ENCODE assay signal across 30 cellular contexts in the genomic region with DNA sequence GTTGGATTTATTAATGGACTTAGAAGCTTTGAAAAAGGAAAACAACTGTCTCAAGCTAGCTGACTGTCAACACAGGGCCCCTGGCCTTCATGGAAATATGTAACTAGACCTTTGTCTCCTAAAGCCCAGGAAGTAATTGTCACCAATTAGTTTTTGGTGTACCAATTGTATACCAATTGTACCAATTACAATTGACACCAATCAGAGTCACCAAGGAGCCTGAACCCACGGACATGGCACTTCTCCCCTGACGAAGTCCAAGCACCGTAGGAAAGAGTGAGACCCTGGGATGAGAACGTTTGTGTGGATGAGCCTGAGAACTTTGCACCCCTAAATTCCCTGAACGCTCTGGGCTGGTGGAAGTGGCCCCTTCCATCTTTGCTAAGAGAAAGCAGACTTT.
DNase-seq lines count a peak whose midpoint lies in the region; ATAC-seq, FAIRE-seq and TF ChIP-seq lines count a peak whose summit lies in the region.
"Had no signal": no experiment of that assay in that cellular context is flagged by ENCODE, and none has a peak within 500 bp of the region (broad histone marks: within the 10 kb centered on the region; RNA-seq: fewer than 3 reads in every experiment).

No MANE protein-coding gene starts in this region.

- H3K4me3 ChIP-seq in HepG2 (replicated peaks in 1 of 3; ENCODE audit: insufficient read depth in 1 of 3, low read depth in 2 of 3, low read length in 3 of 3), result no peak overlapping the region
- no peak overlapping the region for H3K4me3 ChIP-seq in right lobe of liver
- H3K4me3 ChIP-seq in HEK293 (ENCODE audit: low read depth, low read length), result no peak overlapping the region
- H3K4me3 ChIP-seq: A549; BLaER1; BLaER1 treated with 17β-estradiol and CSF1 and Interleukin-3, amounts not matched to agents 10 nM and 100 nM had no signal

- no peaks in the 10 kb centered on the region for H3K79me2 ChIP-seq in HepG2 (ENCODE audit: insufficient read depth, low read length)

- intact Hi-C loops in HepG2 (cut with micrococcal nuclease; ENCODE audit: unreplicated experiment) (no loop called here), right lobe of liver (cut with DNase I) (no loop called here)

- CTCF ChIA-PET in HepG2 (lab: Yijun Ruan, JAX; ENCODE audit: low intra/inter-chr PET ratio, low total read pairs) (no interaction called here), HEK293 (lab: Yijun Ruan, JAX) (interaction anchor here (0.6 to 0.8 kb wide), 3 partner anchors 11 to 188 kb away, joined by 4 to 6 read pairs (median 5); no protein-coding TSS in a partner anchor)

- 31% methylated on average over 5 of the region's 5 CpGs for WGBS in HepG2 (ENCODE audit: low lambda C conversion rate)
- WGBS in right lobe of liver (ENCODE audit: insufficient coverage, low coverage, low lambda C conversion rate, missing lambda C conversion rate), result 33% methylated on average over 1 of the region's 5 CpGs

- H3K27me3 ChIP-seq in HepG2 (ENCODE audit: control insufficient read depth in 1 of 2, insufficient read depth in 2 of 2, low read length in 2 of 2) (peaks cover 20 to 67% of the 10 kb centered on the region in 2 experiments), right lobe of liver (no peaks in the 10 kb centered on the region)

- TF ChIP-seq EP300 in HepG2 (IDR thresholded peaks at IDR 0.05; ENCODE audit: low read depth in 2 of 2, low read length in 2 of 2) (no peak), HepG2 (CRISPR knock-in tag; IDR thresholded peaks at IDR 0.05; ENCODE audit: borderline replicate concordance) (no peak)

- H4K20me1 ChIP-seq in HepG2 (ENCODE audit: insufficient read depth, low read length), result no peaks in the 10 kb centered on the region; the same call in 1 of the 2 replicates
- H4K20me1 ChIP-seq: BLaER1 had no signal

- H2AFZ ChIP-seq in HepG2 (ENCODE audit: low read length), result no peak overlapping the region

- TF ChIP-seq CTCF in HepG2 (CRISPR knock-in tag; IDR thresholded peaks at IDR 0.05) (no peak), right lobe of liver (IDR thresholded peaks at IDR 0.05) (no peak), HEK293 (tag by site-specific recombination; IDR thresholded peaks at IDR 0.05) (no peak)

- no peak for FAIRE-seq in HepG2 (lab: Jason Lieb, UNC)
- FAIRE-seq: A204.1, A549, D721Med had no signal

- ATAC-seq in HepG2, result no peak
- ATAC-seq in right lobe of liver, result no peak
- no peak for ATAC-seq in HG02852 (IDR thresholded peaks at IDR 0.05; ENCODE audit: unreplicated experiment)
- ATAC-seq: A549; CD8-positive, alpha-beta T cell had no signal

- no peak overlapping the region for H3K9ac ChIP-seq in HepG2 (ENCODE audit: insufficient read depth, low read depth, low read length)
- H3K9ac ChIP-seq: BLaER1; BLaER1 treated with 17β-estradiol and CSF1 and Interleukin-3, amounts not matched to agents 10 nM and 100 nM had no signal

- no peak overlapping the region for H3K4me2 ChIP-seq in HepG2 (ENCODE audit: low read depth, low read length)
- H3K4me2 ChIP-seq: A549, BLaER1 had no signal

- TF ChIP-seq POLR2A in HepG2 (IDR thresholded peaks at IDR 0.05; ENCODE audit: insufficient read depth in 1 of 2, low read depth in 2 of 2, low read length in 2 of 2) (no peak), right lobe of liver (IDR thresholded peaks at IDR 0.05) (no peak)

- in situ Hi-C loops in HepG2 (cut with HindIII; ENCODE audit: extremely low pct_ligation_motif_present, low pct_unique_long_range_greater_than_20kb), result no loop called here

- POLR2A ChIA-PET in HepG2 (lab: Yijun Ruan, JAX) (no interaction called here), HEK293 (lab: Yijun Ruan, JAX) (no interaction called here)

- no peak for TF ChIP-seq RAD21 in HepG2 (CRISPR knock-in tag; IDR thresholded peaks at IDR 0.05)

- DNase-seq in HepG2 (ENCODE audit: low spot score) (no peak), right lobe of liver (no peak)
- DNase-seq: 8988T; AML-193; BE2C; C1 segment of cervical spinal cord; Caco-2; Calu3; CD4-positive, alpha-beta memory T cell; CD4-positive, alpha-beta T cell; CD4-positive, CD25-positive, alpha-beta regulatory T cell; CD8-positive, alpha-beta memory T cell; CD8-positive, alpha-beta T cell; COR-L47; DMS 273 treated with DMSO at 0.1 percent for 48 hours; DMS153; DMS53; DMS79; DMS79 treated with DMSO at 0.1 percent for 48 hours; DND-41; EL had no signal

- no peaks in the 10 kb centered on the region for H3K9me3 ChIP-seq in HepG2 (ENCODE audit: low read length)
- H3K9me3 ChIP-seq in right lobe of liver, result no peaks in the 10 kb centered on the region
- no peaks in the 10 kb centered on the region for H3K9me3 ChIP-seq in HEK293 (ENCODE audit: control insufficient read depth, insufficient read depth, low read depth, low read length)
- H3K9me3 ChIP-seq: BE2C; BLaER1; BLaER1 treated with 17β-estradiol and CSF1 and Interleukin-3, amounts not matched to agents 10 nM and 100 nM; Caco-2 had no signal

- H3K4me1 ChIP-seq in HepG2 (ENCODE audit: insufficient read depth, low read length) (no peaks in the 10 kb centered on the region), right lobe of liver (no peaks in the 10 kb centered on the region), HEK293 (ENCODE audit: control insufficient read depth, insufficient read depth, low read length) (no peaks in the 10 kb centered on the region)
- H3K4me1 ChIP-seq: BE2C, Caco-2 had no signal

- BruUV-seq in HepG2 (replicated peaks; lab: Mats Ljungman, UMichigan), result no TSS peak

- H3K27ac ChIP-seq in HepG2 (ENCODE audit: extremely low read length, insufficient read depth, low read length), result no peak overlapping the region
- no peak overlapping the region for H3K27ac ChIP-seq in right lobe of liver
- no peak overlapping the region for H3K27ac ChIP-seq in HEK293 (ENCODE audit: extremely low read depth, low read depth, low read length)
- H3K27ac ChIP-seq: 22Rv1; A549; BLaER1; BLaER1 treated with 17β-estradiol and CSF1 and Interleukin-3, amounts not matched to agents 10 nM and 100 nM; C4-2B had no signal

- H3K36me3 ChIP-seq in HepG2 (replicated peaks in 1 of 2; ENCODE audit: control insufficient read depth in 1 of 2, insufficient read depth in 2 of 2, low read length in 2 of 2), result no peaks in the 10 kb centered on the region
- H3K36me3 ChIP-seq in right lobe of liver, result no peaks in the 10 kb centered on the region
- no peaks in the 10 kb centered on the region for H3K36me3 ChIP-seq in HEK293 (ENCODE audit: control insufficient read depth in 2 of 2, insufficient read depth in 1 of 2, low read length in 2 of 2)
- H3K36me3 ChIP-seq: BE2C; BLaER1; BLaER1 treated with 17β-estradiol and CSF1 and Interleukin-3, amounts not matched to agents 10 nM and 100 nM had no signal

TF ChIP-seq in HepG2, 621 proteins besides CTCF, POLR2A, EP300 and RAD21:
- TF ChIP-seq MAZ (IDR thresholded peaks at IDR 0.05; ENCODE audit: borderline replicate concordance, low read depth, low read length), result no peak
- TF ChIP-seq MAZ (CRISPR knock-in tag; IDR thresholded peaks at IDR 0.05; ENCODE audit: low read depth), result no peak
- peak; percentile 41 for TF ChIP-seq HNRNPK (IDR thresholded peaks at IDR 0.05; ENCODE audit: low read depth, low read length, poor library complexity, severe bottlenecking)

TF ChIP-seq in HEK293, 187 proteins besides CTCF, POLR2A, EP300 and RAD21:
- TF ChIP-seq ZNF48 (tag by site-specific recombination; IDR thresholded peaks at IDR 0.05) (no peak), ZNF133 (tag by site-specific recombination; IDR thresholded peaks at IDR 0.05) (peak; percentile 94), EGR2 (tag by site-specific recombination; IDR thresholded peaks at IDR 0.05; ENCODE audit: low read depth) (peak; percentile 32; the same call in 1 of the 2 replicates)
- TF ChIP-seq, protein P1, sequence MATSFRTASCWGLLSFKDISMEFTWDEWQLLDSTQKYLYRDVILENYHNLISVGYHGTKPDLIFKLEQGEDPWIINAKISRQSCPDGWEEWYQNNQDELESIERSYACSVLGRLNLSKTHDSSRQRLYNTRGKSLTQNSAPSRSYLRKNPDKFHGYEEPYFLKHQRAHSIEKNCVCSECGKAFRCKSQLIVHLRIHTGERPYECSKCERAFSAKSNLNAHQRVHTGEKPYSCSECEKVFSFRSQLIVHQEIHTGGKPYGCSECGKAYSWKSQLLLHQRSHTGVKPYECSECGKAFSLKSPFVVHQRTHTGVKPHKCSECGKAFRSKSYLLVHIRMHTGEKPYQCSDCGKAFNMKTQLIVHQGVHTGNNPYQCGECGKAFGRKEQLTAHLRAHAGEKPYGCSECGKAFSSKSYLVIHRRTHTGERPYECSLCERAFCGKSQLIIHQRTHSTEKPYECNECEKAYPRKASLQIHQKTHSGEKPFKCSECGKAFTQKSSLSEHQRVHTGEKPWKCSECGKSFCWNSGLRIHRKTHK (tag by site-specific recombination; IDR thresholded peaks at IDR 0.05), result no peak
